In genomic region chr1:168743001-168743400, GRCh38 we compare ENCODE assay signal across 1 cellular context.
TF ChIP-seq lines count a peak whose summit lies in the region.

No MANE protein-coding gene starts in this region.

TF ChIP-seq in HepG2, 621 proteins besides CTCF, POLR2A, EP300 and RAD21:
- TF ChIP-seq RBM39 (IDR thresholded peaks at IDR 0.05; ENCODE audit: low read depth, low read length, poor library complexity, severe bottlenecking), result no peak
- no peak for TF ChIP-seq MLX (CRISPR knock-in tag; IDR thresholded peaks at IDR 0.05)
- TF ChIP-seq TP53 (CRISPR knock-in tag; conservative IDR thresholded peaks at IDR 0.05), result no peak
